23 cellular contexts compared by ENCODE assay signal in the genomic region with DNA sequence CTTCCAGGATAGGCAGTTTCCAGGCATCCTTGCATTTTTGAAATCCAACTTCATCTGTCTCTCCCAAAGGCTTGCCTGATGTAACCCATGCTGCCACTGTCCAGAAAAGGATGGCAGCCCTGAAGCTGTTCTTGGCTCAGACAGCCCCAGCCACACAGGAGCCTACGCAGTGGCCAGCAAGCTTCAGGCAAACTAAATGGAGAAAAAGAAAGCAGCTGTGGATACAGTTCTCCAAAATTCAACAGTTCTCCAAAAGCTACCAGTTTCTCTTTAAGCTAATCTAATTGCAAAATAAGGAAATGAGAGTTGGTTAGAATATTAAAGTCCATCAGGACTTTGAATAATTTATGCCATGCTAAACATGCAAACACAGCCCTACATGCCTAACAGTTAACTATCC.
"Had no signal": no experiment of that assay in that cellular context is flagged by ENCODE, and none has a peak within 500 bp of the region (broad histone marks: within the 10 kb centered on the region; RNA-seq: fewer than 3 reads in every experiment).

No MANE protein-coding gene starts in this region.

- H3K4me3 ChIP-seq: gastroesophageal sphincter, heart right ventricle, sigmoid colon, thyroid gland had no signal

- H3K9me3 Mint-ChIP-seq: activated naive CD4-positive, alpha-beta T cell treated with anti-CD3 and anti-CD28 coated beads, Interleukin-2, amount 10 ng/mL, durations not matched to agents 7 days and 5 days; activated naive CD8-positive, alpha-beta T cell treated with anti-CD3 and anti-CD28 coated beads, Interleukin-2, amount 50 U/mL, for 24 hours; activated T-cell treated with anti-CD3 and anti-CD28 coated beads, Interleukin-2, amount 50 U/mL, for 4 hours; immature natural killer cell; natural killer cell had no signal

- H3K9ac ChIP-seq: parathyroid adenoma had no signal

- H3K4me3 Mint-ChIP-seq: activated CD8-positive, alpha-beta T cell treated with anti-CD3 and anti-CD28 coated beads, Interleukin-2, amount 10 ng/mL, durations not matched to agents 7 days and 5 days; activated naive CD4-positive, alpha-beta T cell treated with anti-CD3 and anti-CD28 coated beads, Interleukin-2, amount 10 ng/mL, durations not matched to agents 7 days and 5 days; activated naive CD8-positive, alpha-beta T cell treated with anti-CD3 and anti-CD28 coated beads, Interleukin-2, amount 50 U/mL, for 24 hours; activated T-cell treated with anti-CD3 and anti-CD28 coated beads, Interleukin-2, amount 50 U/mL, for 4 hours; immature natural killer cell; natural killer cell; WTC11 had no signal

- H2AFZ ChIP-seq: parathyroid adenoma had no signal

- DNase-seq: activated CD4-positive, alpha-beta T cell treated with anti-CD3 and anti-CD28 coated beads for 48 hours; activated CD8-positive, alpha-beta memory T cell treated with anti-CD3 and anti-CD28 coated beads, Interleukin-2, amount 50 U/mL, for 4 hours; activated CD8-positive, alpha-beta T cell treated with anti-CD3 and anti-CD28 coated beads, Interleukin-2, amount 10 ng/mL, durations not matched to agents 7 days and 5 days; activated naive CD4-positive, alpha-beta T cell treated with anti-CD3 and anti-CD28 coated beads, Interleukin-2, amount 10 ng/mL, durations not matched to agents 7 days and 5 days; activated naive CD8-positive, alpha-beta T cell treated with anti-CD3 and anti-CD28 coated beads, Interleukin-2, amount 50 U/mL, for 24 hours; activated T-cell treated with anti-CD3 and anti-CD28 coated beads, Interleukin-2, amount 50 U/mL, for 4 hours; aorta; brain microvascular endothelial cell; central memory CD4-positive, alpha-beta T cell; heart right ventricle; immature natural killer cell; mesendoderm; natural killer cell; sigmoid colon; stimulated activated CD4-positive, alpha-beta T cell treated with anti-CD3 and anti-CD28 coated beads, Interleukin-4, amount 100 ng/mL, for 4 hours; stimulated activated naive CD4-positive, alpha-beta T cell; SW 1271; T-helper 2 cell; thyroid gland had no signal

- ATAC-seq: activated CD8-positive, alpha-beta T cell treated with anti-CD3 and anti-CD28 coated beads, Interleukin-2, amount 10 ng/mL, durations not matched to agents 7 days and 5 days; activated naive CD8-positive, alpha-beta T cell treated with anti-CD3 and anti-CD28 coated beads, Interleukin-2, amount 50 U/mL, for 24 hours; activated T-cell treated with anti-CD3 and anti-CD28 coated beads, Interleukin-2, amount 50 U/mL, for 4 hours; gastroesophageal sphincter; heart right ventricle; natural killer cell; WTC11 had no signal

- H3K9me3 ChIP-seq: gastroesophageal sphincter, neutrophil, sigmoid colon, thyroid gland had no signal

- H3K27ac ChIP-seq: brain microvascular endothelial cell, gastroesophageal sphincter, heart right ventricle, neutrophil, parathyroid adenoma, sigmoid colon, thyroid gland had no signal

- H3K27me3 ChIP-seq: brain microvascular endothelial cell, sigmoid colon, thyroid gland had no signal

- H3K36me3 Mint-ChIP-seq: activated naive CD4-positive, alpha-beta T cell treated with anti-CD3 and anti-CD28 coated beads, Interleukin-2, amount 10 ng/mL, durations not matched to agents 7 days and 5 days; immature natural killer cell; natural killer cell had no signal

- H3K36me3 ChIP-seq: brain microvascular endothelial cell, gastroesophageal sphincter, heart right ventricle, neutrophil, sigmoid colon, thyroid gland had no signal

- H3K79me2 ChIP-seq: parathyroid adenoma had no signal

- H3K27ac Mint-ChIP-seq: activated CD8-positive, alpha-beta T cell treated with anti-CD3 and anti-CD28 coated beads, Interleukin-2, amount 10 ng/mL, durations not matched to agents 7 days and 5 days; activated naive CD4-positive, alpha-beta T cell treated with anti-CD3 and anti-CD28 coated beads, Interleukin-2, amount 10 ng/mL, durations not matched to agents 7 days and 5 days; activated naive CD8-positive, alpha-beta T cell treated with anti-CD3 and anti-CD28 coated beads, Interleukin-2, amount 50 U/mL, for 24 hours; immature natural killer cell; natural killer cell; WTC11 had no signal

- H3K4me1 ChIP-seq: gastroesophageal sphincter, parathyroid adenoma, sigmoid colon had no signal
